ENCODE assay signal across 25 cellular contexts in the genomic region with DNA sequence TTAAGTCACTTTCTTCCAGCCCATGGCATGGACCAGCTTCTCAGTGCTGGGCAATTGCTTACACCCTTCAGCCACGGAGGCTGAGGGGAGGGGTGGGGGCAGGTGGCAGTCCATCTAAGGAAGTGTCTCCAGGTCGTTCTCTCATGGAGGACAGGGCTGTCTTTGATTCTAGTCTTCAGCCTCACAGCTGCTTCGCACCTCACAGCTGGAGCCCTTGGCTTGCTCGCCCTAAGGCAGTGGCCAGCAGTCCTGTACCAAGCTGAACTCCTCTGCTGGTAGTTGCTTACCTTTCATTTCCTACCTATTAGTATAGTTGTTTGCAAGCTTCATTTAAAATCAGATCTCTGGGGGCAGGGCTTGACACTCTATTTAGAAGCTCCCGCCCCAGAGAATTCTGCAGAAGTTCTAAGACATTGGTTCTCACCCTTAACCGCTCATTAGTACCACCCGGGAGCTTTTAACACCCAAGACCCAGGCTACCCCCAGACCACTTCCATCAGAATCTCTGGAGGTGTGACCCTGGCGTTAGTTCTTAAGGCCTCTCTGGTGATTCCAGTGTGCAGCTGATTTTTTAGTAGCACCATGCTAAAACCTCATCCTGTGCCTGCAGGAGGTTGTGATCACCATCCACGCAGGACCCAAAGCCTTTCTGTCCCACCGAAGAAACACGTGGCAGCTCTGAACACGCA.
"Had no signal": no experiment of that assay in that cellular context is flagged by ENCODE, and none has a peak within 500 bp of the region (broad histone marks: within the 10 kb centered on the region; RNA-seq: fewer than 3 reads in every experiment).

No MANE protein-coding gene starts in this region.

- DNase-seq: central memory CD4-positive, alpha-beta T cell; effector CD8-positive, alpha-beta T cell; foreskin keratinocyte; heart left ventricle; islet precursor cell; kidney glomerular epithelial cell; left ventricle myocardium superior; lower lobe of right lung; mucosa of descending colon; naive B cell; occipital lobe; pancreas; right lobe of liver; small intestine; stimulated activated CD4-positive, alpha-beta T cell treated with anti-CD3 and anti-CD28 coated beads, Interleukin-15, amount 100 ng/mL, for 24 hours; stimulated activated CD4-positive, alpha-beta T cell treated with anti-CD3 and anti-CD28 coated beads, Interleukin-2, amount 100 ng/mL, for 48 hours; stimulated activated naive B cell treated with anti-CD40 and anti-IgM and Interleukin-4, amounts not matched to agents 10 μg/mL and 1 μg/mL and 100 μg/mL, for 72 hours; stomach; thyroid gland; trophoblast cell had no signal

- H3K36me3 Mint-ChIP-seq: mesothelial cell of epicardium; naive B cell; stimulated activated naive B cell treated with anti-CD40 and anti-IgM and Interleukin-4, amounts not matched to agents 10 μg/mL and 1 μg/mL and 100 μg/mL, for 72 hours had no signal

- H3K36me3 ChIP-seq: heart left ventricle, lower lobe of right lung, pancreas, right lobe of liver, stomach, thyroid gland had no signal

- H3K4me1 Mint-ChIP-seq: naive B cell, nephron had no signal

- H3K27ac Mint-ChIP-seq: mesothelial cell of epicardium; stimulated activated naive B cell treated with anti-CD40 and anti-IgM and Interleukin-4, amounts not matched to agents 10 μg/mL and 1 μg/mL and 100 μg/mL, for 72 hours had no signal

- H3K27ac ChIP-seq: esophagus muscularis mucosa, foreskin keratinocyte, gastroesophageal sphincter, heart left ventricle, hepatocyte, lower lobe of right lung, pancreas, right lobe of liver, stomach, thyroid gland had no signal

- H3K4me3 Mint-ChIP-seq: mesothelial cell of epicardium; naive B cell; nephron; stimulated activated naive B cell treated with anti-CD40 and anti-IgM and Interleukin-4, amounts not matched to agents 10 μg/mL and 1 μg/mL and 100 μg/mL, for 72 hours had no signal

- H3K27me3 ChIP-seq: esophagus muscularis mucosa, gastroesophageal sphincter, heart left ventricle, hepatocyte, pancreas, right lobe of liver, stomach, thyroid gland had no signal

- H3K79me2 ChIP-seq: hepatocyte had no signal

- H3K4me2 ChIP-seq: hepatocyte had no signal

- H3K9me3 ChIP-seq: esophagus muscularis mucosa, gastroesophageal sphincter, heart left ventricle, lower lobe of right lung, mucosa of descending colon, pancreas, right lobe of liver, stomach, thyroid gland had no signal

- H3K4me3 ChIP-seq: esophagus muscularis mucosa, gastroesophageal sphincter, heart left ventricle, hepatocyte, lower lobe of right lung, mucosa of descending colon, pancreas, right lobe of liver, stomach, thyroid gland had no signal

- ATAC-seq: foreskin keratinocyte, gastroesophageal sphincter, heart left ventricle, left ventricle myocardium superior, lower lobe of right lung, mucosa of descending colon, pancreas, right lobe of liver had no signal

- H2AFZ ChIP-seq: hepatocyte had no signal

- H3K4me1 ChIP-seq: esophagus muscularis mucosa, foreskin keratinocyte, gastroesophageal sphincter, heart left ventricle, lower lobe of right lung, pancreas, right lobe of liver, stomach had no signal

- H3K9me3 Mint-ChIP-seq: mesothelial cell of epicardium; naive B cell; nephron; stimulated activated naive B cell treated with anti-CD40 and anti-IgM and Interleukin-4, amounts not matched to agents 10 μg/mL and 1 μg/mL and 100 μg/mL, for 72 hours had no signal
